ENCODE assay signal across 12 cellular contexts in genomic region chr15:36645106-36645505, GRCh38.
A peak's percentile ranks its signal among the peaks of the same experiment; 100 is the strongest.
DNase-seq lines count a peak whose midpoint lies in the region; TF ChIP-seq lines count a peak whose summit lies in the region.
"Had no signal": no experiment of that assay in that cellular context is flagged by ENCODE, and none has a peak within 500 bp of the region (broad histone marks: within the 10 kb centered on the region; RNA-seq: fewer than 3 reads in every experiment).

No MANE protein-coding gene starts in this region.

- H3K9me3 Mint-ChIP-seq in progenitor cell of endocrine pancreas (ENCODE audit: low read depth), result no peaks in the 10 kb centered on the region
- H3K9me3 Mint-ChIP-seq: activated naive CD8-positive, alpha-beta T cell treated with anti-CD3 and anti-CD28 coated beads for 36 hours had no signal

- no peak overlapping the region for H3K4me3 Mint-ChIP-seq in progenitor cell of endocrine pancreas (ENCODE audit: low read depth)
- H3K4me3 Mint-ChIP-seq: activated naive CD8-positive, alpha-beta T cell treated with anti-CD3 and anti-CD28 coated beads for 36 hours had no signal

- no peak overlapping the region for H3K4me3 ChIP-seq in epithelial cell of proximal tubule (ENCODE audit: low read depth, low read length)

- peaks cover 11% of the 10 kb centered on the region for H3K4me1 Mint-ChIP-seq in progenitor cell of endocrine pancreas (ENCODE audit: low read depth)
- H3K4me1 Mint-ChIP-seq: activated naive CD8-positive, alpha-beta T cell treated with anti-CD3 and anti-CD28 coated beads for 36 hours had no signal

- H3K27me3 Mint-ChIP-seq in progenitor cell of endocrine pancreas, result no peaks in the 10 kb centered on the region
- H3K27me3 Mint-ChIP-seq: activated naive CD8-positive, alpha-beta T cell treated with anti-CD3 and anti-CD28 coated beads for 36 hours had no signal

- DNase-seq in NCI-H1694 treated with DMSO at 0.1 percent for 48 hours (lab: John Stamatoyannopoulos, UW) (peak; percentile 11), NCI-H1694 (lab: John Stamatoyannopoulos, UW) (no peak), NCI-H69 (lab: John Stamatoyannopoulos, UW) (peak; percentile 69), epithelial cell of proximal tubule (ENCODE audit: low read depth) (no peak), progenitor cell of endocrine pancreas (ENCODE audit: low spot score, unreplicated experiment) (no peak), SIG-M5 treated with dmso at 0.1 percent for 504 hours (lab: John Stamatoyannopoulos, UW; ENCODE audit: unreplicated experiment) (no peak), activated gamma-delta T cell (lab: John Stamatoyannopoulos, UW) (no peak)
- DNase-seq in stimulated activated CD4-positive, alpha-beta T cell treated with anti-CD3 and anti-CD28 coated beads, Interleukin-1b, Interleukin-23, amount 100 ng/mL, for 48 hours, result no peak
- DNase-seq: activated naive CD8-positive, alpha-beta T cell treated with anti-CD3 and anti-CD28 coated beads for 36 hours; mesenchymal stem cell; MM.1S; OCI-M1 had no signal

- no peak overlapping the region for H3K27ac Mint-ChIP-seq in progenitor cell of endocrine pancreas
- H3K27ac Mint-ChIP-seq: activated naive CD8-positive, alpha-beta T cell treated with anti-CD3 and anti-CD28 coated beads for 36 hours had no signal

- TF ChIP-seq CTCF in epithelial cell of proximal tubule (conservative IDR thresholded peaks at IDR 0.05; ENCODE audit: low read depth, low read length), result peak; percentile 18
- peak; percentile 29 for TF ChIP-seq CTCF in progenitor cell of endocrine pancreas (IDR thresholded peaks at IDR 0.05; ENCODE audit: unreplicated experiment)

- peaks cover 1% of the 10 kb centered on the region for H3K36me3 Mint-ChIP-seq in progenitor cell of endocrine pancreas (ENCODE audit: insufficient read depth)

Comparison
In these comparisons a context has a peak if more than half of its experiments do, and no peak if none do; other contexts are left out.
1. DNase-seq: peak in NCI-H1694 treated with DMSO at 0.1 percent for 48 hours (single experiment) and NCI-H69 (single experiment); none in NCI-H1694 (single experiment), epithelial cell of proximal tubule (single experiment), progenitor cell of endocrine pancreas (single experiment), SIG-M5 treated with dmso at 0.1 percent for 504 hours (single experiment), activated gamma-delta T cell (single experiment) and stimulated activated CD4-positive, alpha-beta T cell treated with anti-CD3 and anti-CD28 coated beads, Interleukin-1b, Interleukin-23, amount 100 ng/mL, for 48 hours (single experiment).